In the genomic region with DNA sequence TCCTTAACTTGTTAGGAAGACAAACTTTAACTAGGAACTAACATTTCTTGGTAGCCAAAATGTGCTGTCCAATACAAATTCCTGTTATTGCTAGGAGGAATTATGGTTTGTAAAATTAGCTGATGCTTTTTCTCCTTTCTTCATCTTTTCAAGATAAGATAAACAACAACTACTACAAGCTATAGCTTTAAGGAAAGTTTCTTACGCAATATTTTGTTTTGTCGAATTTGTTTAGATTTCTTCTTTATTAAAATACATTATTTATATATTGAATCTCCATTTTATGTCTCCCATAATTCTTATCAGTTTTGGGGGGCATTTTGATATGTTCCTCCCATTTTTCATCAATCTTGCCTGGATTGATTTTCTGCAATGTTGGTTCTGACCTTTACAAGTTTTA, we compare ENCODE assay signal across 33 cellular contexts.
"Had no signal": no experiment of that assay in that cellular context is flagged by ENCODE, and none has a peak within 500 bp of the region (broad histone marks: within the 10 kb centered on the region; RNA-seq: fewer than 3 reads in every experiment).

No MANE protein-coding gene starts in this region.

- H3K4me3 ChIP-seq: adrenal gland, ascending aorta, body of pancreas, breast epithelium, cardiac muscle cell had no signal

- H3K9me3 ChIP-seq: adrenal gland, ascending aorta, body of pancreas, breast epithelium had no signal

- H3K27me3 ChIP-seq: adrenal gland, ascending aorta, body of pancreas, brain microvascular endothelial cell, breast epithelium, cardiac muscle cell had no signal

- H3K36me3 ChIP-seq: adrenal gland, ascending aorta, brain microvascular endothelial cell, breast epithelium, cardiac muscle cell had no signal

- FAIRE-seq: astrocyte had no signal

- H3K27ac ChIP-seq: adrenal gland, body of pancreas, brain microvascular endothelial cell, breast epithelium, cardiac muscle cell had no signal

- DNase-seq: activated effector memory CD4-positive, alpha-beta T cell treated with anti-CD3 and anti-CD28 coated beads, Interleukin-2, amount 50 U/mL, for 16 hours; activated effector memory CD4-positive, alpha-beta T cell treated with Interleukin-2 at 50 U/mL for 16 hours; activated gamma-delta T cell; activated gamma-delta T cell treated with Interleukin-2 at 50 U/mL for 16 hours; activated naive CD4-positive, alpha-beta T cell; activated naive CD4-positive, alpha-beta T cell treated with anti-CD3 and anti-CD28 coated beads for 36 hours; activated naive CD4-positive, alpha-beta T cell treated with anti-CD3 and anti-CD28 coated beads, Interleukin-2, amount 10 ng/mL, durations not matched to agents 7 days and 5 days; activated naive CD4-positive, alpha-beta T cell treated with anti-CD3 and anti-CD28 coated beads, Interleukin-2, amount 50 U/mL, for 16 hours; activated naive CD4-positive, alpha-beta T cell treated with Interleukin-2 at 50 U/mL for 16 hours; activated naive CD8-positive, alpha-beta T cell treated with anti-CD3 and anti-CD28 coated beads for 36 hours; activated naive CD8-positive, alpha-beta T cell treated with anti-CD3 and anti-CD28 coated beads, Interleukin-2, amount 10 ng/mL, durations not matched to agents 7 days and 5 days; activated naive CD8-positive, alpha-beta T cell treated with anti-CD3 and anti-CD28 coated beads, Interleukin-2, amount 50 U/mL, for 24 hours; activated T-cell treated with anti-CD3 and anti-CD28 coated beads, Interleukin-2, amount 50 U/mL, for 1 hour; activated T-cell treated with anti-CD3 and anti-CD28 coated beads, Interleukin-2, amount 50 U/mL, for 24 hours; activated T-cell treated with anti-CD3 and anti-CD28 coated beads, Interleukin-2, amount 50 U/mL, for 4 hours; activated T-cell treated with anti-CD3 and anti-CD28 coated beads, Interleukin-2, amount 50 U/mL, for 48 hours; activated T-cell treated with anti-CD3 and anti-CD28 coated beads, Interleukin-2, amount 50 U/mL, for 72 hours; adrenal gland; amniotic stem cell; amygdala; anterior cingulate cortex; aorta; body of pancreas; brain microvascular endothelial cell; caudate nucleus; central memory CD4-positive, alpha-beta T cell; cerebellar nuclear complex had no signal

- ATAC-seq: activated naive CD4-positive, alpha-beta T cell treated with anti-CD3 and anti-CD28 coated beads, Interleukin-2, amount 50 U/mL, for 72 hours; activated naive CD8-positive, alpha-beta T cell treated with anti-CD3 and anti-CD28 coated beads, Interleukin-2, amount 50 U/mL, for 24 hours; activated T-cell treated with anti-CD3 and anti-CD28 coated beads, Interleukin-2, amount 50 U/mL, for 4 hours; activated T-cell treated with anti-CD3 and anti-CD28 coated beads, Interleukin-2, amount 50 U/mL, for 72 hours; activated T-helper 17 cell treated with anti-CD3 and anti-CD28 coated beads, Interleukin-2, amount 50 U/mL, for 72 hours; body of pancreas had no signal

- H3K4me1 ChIP-seq: adrenal gland, body of pancreas, breast epithelium had no signal
